ENCODE assay signal across 1 cellular context in genomic region chr3:38327335-38328009, GRCh38.
TF ChIP-seq lines count a peak whose summit lies in the region.

No MANE protein-coding gene starts in this region.

TF ChIP-seq in K562, 482 proteins besides CTCF, POLR2A, EP300 and RAD21 (continued from another document and continues in another):
- TF ChIP-seq MCM5 (IDR thresholded peaks at IDR 0.05; ENCODE audit: low read depth) (no peak), COPS2 (conservative IDR thresholded peaks at IDR 0.05) (no peak), LEF1 (IDR thresholded peaks at IDR 0.05) (no peak), CHD2 (IDR thresholded peaks at IDR 0.05; ENCODE audit: low read depth, low read length) (no peak), HOXB6 (CRISPR knock-in tag; IDR thresholded peaks at IDR 0.05; ENCODE audit: borderline replicate concordance) (no peak), NR3C1 (CRISPR knock-in tag; IDR thresholded peaks at IDR 0.05) (no peak), SAFB2 (IDR thresholded peaks at IDR 0.05; ENCODE audit: borderline replicate concordance, low read depth, low read length, severe bottlenecking) (no peak), STAT5B (CRISPR knock-in tag; IDR thresholded peaks at IDR 0.05) (no peak), MEF2A (IDR thresholded peaks at IDR 0.05; ENCODE audit: control insufficient read depth, low read depth, low read length) (no peak), ZNF354B (CRISPR knock-in tag; IDR thresholded peaks at IDR 0.05) (no peak), POLR2AphosphoS5 (IDR thresholded peaks at IDR 0.05; ENCODE audit: control insufficient read depth, insufficient read depth, low read depth, low read length) (no peak), ZNF639 (CRISPR knock-in tag; conservative IDR thresholded peaks at IDR 0.05 in 1 of 2, IDR thresholded peaks at IDR 0.05 in 1 of 2) (no peak), MEF2D (tag; conservative IDR thresholded peaks at IDR 0.05; ENCODE audit: low read depth) (no peak), RUNX1 (IDR thresholded peaks at IDR 0.05; ENCODE audit: low read depth) (no peak), TCF7 (IDR thresholded peaks at IDR 0.05; ENCODE audit: borderline replicate concordance) (no peak), JUND (IDR thresholded peaks at IDR 0.05; ENCODE audit: borderline replicate concordance, low read depth, low read length) (peak; percentile 94), JUND (tag; IDR thresholded peaks at IDR 0.05; ENCODE audit: borderline replicate concordance, low read depth, low read length) (peak; percentile 93), NELFE (IDR thresholded peaks at IDR 0.05; ENCODE audit: insufficient read depth, insufficient read length) (no peak), ZNF445 (CRISPR knock-in tag; IDR thresholded peaks at IDR 0.05; ENCODE audit: low read depth) (no peak), SIN3A (IDR thresholded peaks at IDR 0.05; ENCODE audit: borderline replicate concordance in 2 of 2, control insufficient read depth in 1 of 2, low read depth in 2 of 2, low read length in 2 of 2) (no peak), ZNF347 (CRISPR knock-in tag; IDR thresholded peaks at IDR 0.05; ENCODE audit: low read depth) (no peak), RFX7 (CRISPR knock-in tag; IDR thresholded peaks at IDR 0.05) (no peak), DACH1 (IDR thresholded peaks at IDR 0.05; ENCODE audit: partially characterized antibody) (no peak), RBM14 (IDR thresholded peaks at IDR 0.05; ENCODE audit: borderline replicate concordance, insufficient read depth, low read depth, low read length) (no peak), ZNF76 (CRISPR knock-in tag; IDR thresholded peaks at IDR 0.05; ENCODE audit: borderline replicate concordance) (no peak), ELF2 (CRISPR knock-in tag; IDR thresholded peaks at IDR 0.05) (no peak), ZNF282 (CRISPR knock-in tag; IDR thresholded peaks at IDR 0.05) (no peak), ZNF124 (CRISPR knock-in tag; IDR thresholded peaks at IDR 0.05) (no peak), POLR2B (IDR thresholded peaks at IDR 0.05; ENCODE audit: low read depth, partially characterized antibody) (no peak), RFX5 (IDR thresholded peaks at IDR 0.05; ENCODE audit: low read depth, low read length) (no peak), ZNF232 (CRISPR knock-in tag; IDR thresholded peaks at IDR 0.05) (no peak), ZBED1 (IDR thresholded peaks at IDR 0.05) (no peak), E2F3 (CRISPR knock-in tag; IDR thresholded peaks at IDR 0.05) (no peak), LCOR (CRISPR knock-in tag; IDR thresholded peaks at IDR 0.05) (peak; percentile 18; the same call in 1 of the 2 replicates), ILK (tag; IDR thresholded peaks at IDR 0.05; ENCODE audit: borderline replicate concordance, low read depth) (no peak), U2AF1 (optimal IDR thresholded peaks at IDR 0.05; ENCODE audit: low read depth, low read length) (no peak), MAFG (tag; conservative IDR thresholded peaks at IDR 0.05) (peak; percentile 78), ZBTB17 (CRISPR knock-in tag; IDR thresholded peaks at IDR 0.05) (no peak), MTA2 (IDR thresholded peaks at IDR 0.05; ENCODE audit: low read depth) (no peak), TAF9B (IDR thresholded peaks at IDR 0.05; ENCODE audit: partially characterized antibody) (no peak), HNRNPH1 (optimal IDR thresholded peaks at IDR 0.05; ENCODE audit: low read depth, low read length) (no peak), CBX2 (IDR thresholded peaks at IDR 0.05; ENCODE audit: insufficient read depth, low read length, poor library complexity, severe bottlenecking) (no peak), FOXA1 (IDR thresholded peaks at IDR 0.05; ENCODE audit: borderline replicate concordance) (no peak), CCAR2 (IDR thresholded peaks at IDR 0.05; ENCODE audit: low read depth, low read length) (no peak), MXI1 (IDR thresholded peaks at IDR 0.05; ENCODE audit: low read depth, low read length) (no peak), ZNF316 (IDR thresholded peaks at IDR 0.05) (peak; percentile 90), ZNF175 (CRISPR knock-in tag; IDR thresholded peaks at IDR 0.05; ENCODE audit: low read depth) (no peak), CXXC5 (CRISPR knock-in tag; IDR thresholded peaks at IDR 0.05) (no peak), ARID3B (CRISPR knock-in tag; IDR thresholded peaks at IDR 0.05; ENCODE audit: borderline replicate concordance) (no peak), RNF2 (IDR thresholded peaks at IDR 0.05) (no peak), NEUROD1 (IDR thresholded peaks at IDR 0.05; ENCODE audit: borderline replicate concordance, low read depth, low read length, partially characterized antibody) (no peak), HIVEP1 (CRISPR knock-in tag; IDR thresholded peaks at IDR 0.05) (no peak), ZNF324 (CRISPR knock-in tag; IDR thresholded peaks at IDR 0.05) (no peak), ATF2 (CRISPR knock-in tag; IDR thresholded peaks at IDR 0.05) (no peak), MTA3 (IDR thresholded peaks at IDR 0.05; ENCODE audit: borderline replicate concordance) (peak; percentile 46; the same call in 1 of the 2 replicates), PHF21A (IDR thresholded peaks at IDR 0.05; ENCODE audit: borderline replicate concordance, low read depth) (no peak), ZNF57 (CRISPR knock-in tag; IDR thresholded peaks at IDR 0.05) (no peak), CBX1 (IDR thresholded peaks at IDR 0.05; ENCODE audit: low read depth) (peak; percentile 58; the same call in 1 of the 2 replicates), NCOA6 (IDR thresholded peaks at IDR 0.05) (no peak), CEBPG (CRISPR knock-in tag; IDR thresholded peaks at IDR 0.05) (no peak), CEBPG (tag; conservative IDR thresholded peaks at IDR 0.05 in 1 of 2, IDR thresholded peaks at IDR 0.05 in 1 of 2) (peak in 1 of 2 experiments; percentile 34; a peak in 1 of 4 replicates), SNAPC5 (CRISPR knock-in tag; IDR thresholded peaks at IDR 0.05) (no peak), GABPB2 (CRISPR knock-in tag; conservative IDR thresholded peaks at IDR 0.05) (no peak), BCOR (IDR thresholded peaks at IDR 0.05) (no peak)
- TF ChIP-seq, protein P1, sequence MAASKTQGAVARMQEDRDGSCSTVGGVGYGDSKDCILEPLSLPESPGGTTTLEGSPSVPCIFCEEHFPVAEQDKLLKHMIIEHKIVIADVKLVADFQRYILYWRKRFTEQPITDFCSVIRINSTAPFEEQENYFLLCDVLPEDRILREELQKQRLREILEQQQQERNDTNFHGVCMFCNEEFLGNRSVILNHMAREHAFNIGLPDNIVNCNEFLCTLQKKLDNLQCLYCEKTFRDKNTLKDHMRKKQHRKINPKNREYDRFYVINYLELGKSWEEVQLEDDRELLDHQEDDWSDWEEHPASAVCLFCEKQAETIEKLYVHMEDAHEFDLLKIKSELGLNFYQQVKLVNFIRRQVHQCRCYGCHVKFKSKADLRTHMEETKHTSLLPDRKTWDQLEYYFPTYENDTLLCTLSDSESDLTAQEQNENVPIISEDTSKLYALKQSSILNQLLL (CRISPR knock-in tag; IDR thresholded peaks at IDR 0.05; ENCODE audit: borderline replicate concordance): no peak
- TF ChIP-seq, protein P2, sequence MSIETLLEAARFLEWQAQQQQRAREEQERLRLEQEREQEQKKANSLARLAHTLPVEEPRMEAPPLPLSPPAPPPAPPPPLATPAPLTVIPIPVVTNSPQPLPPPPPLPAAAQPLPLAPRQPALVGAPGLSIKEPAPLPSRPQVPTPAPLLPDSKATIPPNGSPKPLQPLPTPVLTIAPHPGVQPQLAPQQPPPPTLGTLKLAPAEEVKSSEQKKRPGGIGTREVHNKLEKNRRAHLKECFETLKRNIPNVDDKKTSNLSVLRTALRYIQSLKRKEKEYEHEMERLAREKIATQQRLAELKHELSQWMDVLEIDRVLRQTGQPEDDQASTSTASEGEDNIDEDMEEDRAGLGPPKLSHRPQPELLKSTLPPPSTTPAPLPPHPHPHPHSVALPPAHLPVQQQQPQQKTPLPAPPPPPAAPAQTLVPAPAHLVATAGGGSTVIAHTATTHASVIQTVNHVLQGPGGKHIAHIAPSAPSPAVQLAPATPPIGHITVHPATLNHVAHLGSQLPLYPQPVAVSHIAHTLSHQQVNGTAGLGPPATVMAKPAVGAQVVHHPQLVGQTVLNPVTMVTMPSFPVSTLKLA (conservative IDR thresholded peaks at IDR 0.05): no peak
- TF ChIP-seq, protein P3, sequence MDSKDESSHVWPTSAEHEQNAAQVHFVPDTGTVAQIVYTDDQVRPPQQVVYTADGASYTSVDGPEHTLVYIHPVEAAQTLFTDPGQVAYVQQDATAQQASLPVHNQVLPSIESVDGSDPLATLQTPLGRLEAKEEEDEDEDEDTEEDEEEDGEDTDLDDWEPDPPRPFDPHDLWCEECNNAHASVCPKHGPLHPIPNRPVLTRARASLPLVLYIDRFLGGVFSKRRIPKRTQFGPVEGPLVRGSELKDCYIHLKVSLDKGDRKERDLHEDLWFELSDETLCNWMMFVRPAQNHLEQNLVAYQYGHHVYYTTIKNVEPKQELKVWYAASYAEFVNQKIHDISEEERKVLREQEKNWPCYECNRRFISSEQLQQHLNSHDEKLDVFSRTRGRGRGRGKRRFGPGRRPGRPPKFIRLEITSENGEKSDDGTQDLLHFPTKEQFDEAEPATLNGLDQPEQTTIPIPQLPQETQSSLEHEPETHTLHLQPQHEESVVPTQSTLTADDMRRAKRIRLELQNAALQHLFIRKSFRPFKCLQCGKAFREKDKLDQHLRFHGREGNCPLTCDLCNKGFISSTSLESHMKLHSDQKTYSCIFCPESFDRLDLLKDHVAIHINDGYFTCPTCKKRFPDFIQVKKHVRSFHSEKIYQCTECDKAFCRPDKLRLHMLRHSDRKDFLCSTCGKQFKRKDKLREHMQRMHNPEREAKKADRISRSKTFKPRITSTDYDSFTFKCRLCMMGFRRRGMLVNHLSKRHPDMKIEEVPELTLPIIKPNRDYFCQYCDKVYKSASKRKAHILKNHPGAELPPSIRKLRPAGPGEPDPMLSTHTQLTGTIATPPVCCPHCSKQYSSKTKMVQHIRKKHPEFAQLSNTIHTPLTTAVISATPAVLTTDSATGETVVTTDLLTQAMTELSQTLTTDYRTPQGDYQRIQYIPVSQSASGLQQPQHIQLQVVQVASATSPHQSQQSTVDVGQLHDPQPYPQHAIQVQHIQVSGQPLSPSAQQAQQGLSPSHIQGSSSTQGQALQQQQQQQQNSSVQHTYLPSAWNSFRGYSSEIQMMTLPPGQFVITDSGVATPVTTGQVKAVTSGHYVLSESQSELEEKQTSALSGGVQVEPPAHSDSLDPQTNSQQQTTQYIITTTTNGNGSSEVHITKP (IDR thresholded peaks at IDR 0.05; ENCODE audit: partially characterized antibody): no peak
- TF ChIP-seq, protein P4, sequence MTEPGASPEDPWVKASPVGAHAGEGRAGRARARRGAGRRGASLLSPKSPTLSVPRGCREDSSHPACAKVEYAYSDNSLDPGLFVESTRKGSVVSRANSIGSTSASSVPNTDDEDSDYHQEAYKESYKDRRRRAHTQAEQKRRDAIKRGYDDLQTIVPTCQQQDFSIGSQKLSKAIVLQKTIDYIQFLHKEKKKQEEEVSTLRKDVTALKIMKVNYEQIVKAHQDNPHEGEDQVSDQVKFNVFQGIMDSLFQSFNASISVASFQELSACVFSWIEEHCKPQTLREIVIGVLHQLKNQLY (CRISPR knock-in tag; conservative IDR thresholded peaks at IDR 0.05): no peak
